In the genomic region with DNA sequence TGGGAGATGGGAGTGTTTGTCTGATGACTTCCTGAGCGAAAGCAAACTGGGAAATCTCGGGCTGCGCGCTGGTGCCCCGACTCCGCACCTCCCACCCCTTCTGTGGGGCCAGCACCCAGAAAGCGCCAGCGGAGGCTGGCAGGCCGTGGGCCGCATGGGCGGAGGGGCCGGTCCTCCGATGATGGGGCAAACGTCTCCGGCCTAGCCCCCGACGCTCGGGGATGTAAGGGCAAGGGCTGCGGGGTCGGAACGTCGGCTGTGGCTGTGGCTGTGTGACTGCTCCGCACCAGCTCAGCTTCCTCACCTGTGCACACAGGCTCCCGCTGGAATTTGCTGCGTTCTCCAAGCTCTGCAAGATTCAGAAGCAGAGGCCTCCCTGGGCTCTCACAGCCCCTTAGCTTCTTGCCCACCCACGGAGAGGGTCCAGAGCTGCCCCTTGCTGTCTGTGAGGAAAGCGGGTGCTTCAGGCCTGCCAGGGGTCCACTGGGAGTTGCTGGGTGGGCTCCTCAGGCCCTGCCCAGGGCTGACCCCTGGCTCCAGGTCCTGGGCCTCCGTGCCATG, we compare ENCODE assay signal across 1 cellular context.
TF ChIP-seq lines count a peak whose summit lies in the region.

No MANE protein-coding gene starts in this region.

TF ChIP-seq in HepG2, 621 proteins besides CTCF, POLR2A, EP300 and RAD21:
- TF ChIP-seq, protein P1, sequence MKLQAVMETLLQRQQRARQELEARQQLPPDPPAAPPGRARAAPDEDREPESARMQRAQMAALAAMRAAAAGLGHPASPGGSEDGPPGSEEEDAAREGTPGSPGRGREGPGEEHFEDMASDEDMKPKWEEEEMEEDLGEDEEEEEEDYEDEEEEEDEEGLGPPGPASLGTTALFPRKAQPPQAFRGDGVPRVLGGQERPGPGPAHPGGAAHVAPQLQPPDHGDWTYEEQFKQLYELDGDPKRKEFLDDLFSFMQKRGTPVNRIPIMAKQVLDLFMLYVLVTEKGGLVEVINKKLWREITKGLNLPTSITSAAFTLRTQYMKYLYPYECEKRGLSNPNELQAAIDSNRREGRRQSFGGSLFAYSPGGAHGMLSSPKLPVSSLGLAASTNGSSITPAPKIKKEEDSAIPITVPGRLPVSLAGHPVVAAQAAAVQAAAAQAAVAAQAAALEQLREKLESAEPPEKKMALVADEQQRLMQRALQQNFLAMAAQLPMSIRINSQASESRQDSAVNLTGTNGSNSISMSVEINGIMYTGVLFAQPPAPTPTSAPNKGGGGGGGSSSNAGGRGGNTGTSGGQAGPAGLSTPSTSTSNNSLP (IDR thresholded peaks at IDR 0.05; ENCODE audit: low read depth, low read length), result no peak
- TF ChIP-seq GABPA (IDR thresholded peaks at IDR 0.05; ENCODE audit: low read depth, low read length), result no peak
- TF ChIP-seq GABPA (CRISPR knock-in tag; IDR thresholded peaks at IDR 0.05; ENCODE audit: low read depth), result no peak
- TF ChIP-seq, protein P2, sequence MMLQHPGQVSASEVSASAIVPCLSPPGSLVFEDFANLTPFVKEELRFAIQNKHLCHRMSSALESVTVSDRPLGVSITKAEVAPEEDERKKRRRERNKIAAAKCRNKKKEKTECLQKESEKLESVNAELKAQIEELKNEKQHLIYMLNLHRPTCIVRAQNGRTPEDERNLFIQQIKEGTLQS (CRISPR knock-in tag; IDR thresholded peaks at IDR 0.05), result no peak
- no peak for TF ChIP-seq HOXD1 (CRISPR knock-in tag; IDR thresholded peaks at IDR 0.05)
- TF ChIP-seq RBFOX2 (IDR thresholded peaks at IDR 0.05; ENCODE audit: low read depth, low read length), result no peak
